18 cellular contexts compared by ENCODE assay signal in the genomic region with DNA sequence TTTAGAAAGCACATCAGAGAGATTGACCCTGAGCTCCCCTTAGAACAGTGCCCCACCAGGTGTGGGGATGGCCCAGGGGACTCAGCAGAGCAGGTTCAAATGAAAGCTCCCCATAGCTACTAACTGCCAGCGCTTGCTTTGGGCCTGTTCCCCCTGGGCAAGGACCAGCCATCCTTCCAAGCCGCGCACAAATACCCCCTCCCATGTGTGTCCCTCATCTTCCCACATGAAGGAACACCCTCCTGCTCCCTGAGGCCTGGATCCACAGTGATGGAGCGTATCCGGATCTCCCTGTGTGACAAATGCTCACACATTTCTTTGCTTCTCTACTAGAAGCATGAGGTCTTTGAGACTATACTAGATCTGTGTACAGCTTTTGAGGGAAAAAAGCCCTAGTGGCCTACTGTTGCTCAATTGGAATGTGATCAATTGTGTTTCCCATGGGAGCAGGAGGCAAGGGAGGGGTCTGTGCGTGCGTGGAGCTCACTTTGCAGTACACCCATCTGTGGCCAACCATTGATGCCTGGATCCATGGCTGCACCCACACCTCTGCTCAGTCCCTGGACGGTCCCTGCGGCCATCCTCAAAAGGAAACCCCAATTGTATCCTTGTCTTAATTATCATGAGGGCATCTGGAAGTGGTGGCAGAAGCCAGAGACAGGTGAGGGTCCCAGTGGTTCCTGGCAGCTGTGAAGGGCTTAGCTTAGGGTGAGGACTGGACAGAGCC. TPM values are rescaled to one million over a fixed set of nuclear protein-coding genes. Genes with fewer than 3 reads are reported as not detected.
DNase-seq lines count a peak whose midpoint lies in the region; ATAC-seq and TF ChIP-seq lines count a peak whose summit lies in the region.
"Had no signal": no experiment of that assay in that cellular context is flagged by ENCODE, and none has a peak within 500 bp of the region (broad histone marks: within the 10 kb centered on the region; RNA-seq: fewer than 3 reads in every experiment).

No MANE protein-coding gene starts in this region.

- H3K9me3 Mint-ChIP-seq in HFFc6 (no peaks in the 10 kb centered on the region), glutamatergic neuron (ENCODE audit: unreplicated experiment) (peaks cover 17% of the 10 kb centered on the region)
- no peaks in the 10 kb centered on the region for H3K9me3 Mint-ChIP-seq in stimulated activated effector memory CD8-positive, alpha-beta T cell treated with anti-CD3 and anti-CD28 coated beads, Interleukin-12 subunit alpha, Interleukin-12 subunit beta, amount 100 ng/mL, for 72 hours

- H3K27ac Mint-ChIP-seq in HFFc6 (no peak overlapping the region), glutamatergic neuron (ENCODE audit: unreplicated experiment) (no peak overlapping the region)
- no peak overlapping the region for H3K27ac Mint-ChIP-seq in stimulated activated effector memory CD8-positive, alpha-beta T cell treated with anti-CD3 and anti-CD28 coated beads, Interleukin-12 subunit alpha, Interleukin-12 subunit beta, amount 100 ng/mL, for 72 hours

- H3K4me3 Mint-ChIP-seq in HFFc6 = peak overlapping the region; percentile 36; the same call in 1 of the 2 replicates
- H3K4me3 Mint-ChIP-seq in glutamatergic neuron (ENCODE audit: unreplicated experiment) = peak overlapping the region; percentile 42
- H3K4me3 Mint-ChIP-seq in stimulated activated effector memory CD8-positive, alpha-beta T cell treated with anti-CD3 and anti-CD28 coated beads, Interleukin-12 subunit alpha, Interleukin-12 subunit beta, amount 100 ng/mL, for 72 hours = peak overlapping the region; percentile 82

- peaks cover 30% of the 10 kb centered on the region for H3K27me3 Mint-ChIP-seq in HFFc6 (ENCODE audit: insufficient read depth)
- H3K27me3 Mint-ChIP-seq in glutamatergic neuron (ENCODE audit: unreplicated experiment) = peaks cover 41% of the 10 kb centered on the region

- peak; percentile 17 for DNase-seq in activated effector memory CD4-positive, alpha-beta T cell treated with anti-CD3 and anti-CD28 coated beads, Interleukin-2, amount 50 U/mL, for 16 hours
- DNase-seq in activated effector memory CD4-positive, alpha-beta T cell treated with Interleukin-2 at 50 U/mL for 16 hours = no peak
- DNase-seq in HFFc6 (no peak), glutamatergic neuron (no peak), NCI-H2081 treated with DMSO at 0.1 percent for 48 hours (lab: John Stamatoyannopoulos, UW) (no peak), germinal center (ENCODE audit: low spot score) (no peak)
- DNase-seq in stimulated activated effector memory CD8-positive, alpha-beta T cell treated with anti-CD3 and anti-CD28 coated beads, Interleukin-12 subunit alpha, Interleukin-12 subunit beta, amount 100 ng/mL, for 72 hours (ENCODE audit: low spot score in 2 of 2) = no peak
- DNase-seq: COR-L47, foreskin fibroblast, KBM-7, NCI-H2107, NCI-H748 treated with DMSO at 0.1 percent for 48 hours, retina had no signal

- H3K36me3 Mint-ChIP-seq in HFFc6 (ENCODE audit: low read depth) (no peaks in the 10 kb centered on the region), glutamatergic neuron (ENCODE audit: unreplicated experiment) (peaks cover 6% of the 10 kb centered on the region)
- peaks cover 6% of the 10 kb centered on the region for H3K36me3 Mint-ChIP-seq in stimulated activated effector memory CD8-positive, alpha-beta T cell treated with anti-CD3 and anti-CD28 coated beads, Interleukin-12 subunit alpha, Interleukin-12 subunit beta, amount 100 ng/mL, for 72 hours

- TF ChIP-seq CTCF in HFFc6 (IDR thresholded peaks at IDR 0.05) (no peak), glutamatergic neuron (IDR thresholded peaks at IDR 0.05; ENCODE audit: partially characterized antibody, unreplicated experiment) (no peak)

- H3K4me1 Mint-ChIP-seq in HFFc6 (ENCODE audit: low read depth) = peaks cover 20% of the 10 kb centered on the region
- H3K4me1 Mint-ChIP-seq in glutamatergic neuron (ENCODE audit: low read depth, unreplicated experiment) = peaks cover 2% of the 10 kb centered on the region
- H3K4me1 Mint-ChIP-seq in stimulated activated effector memory CD8-positive, alpha-beta T cell treated with anti-CD3 and anti-CD28 coated beads, Interleukin-12 subunit alpha, Interleukin-12 subunit beta, amount 100 ng/mL, for 72 hours = peaks cover 36% of the 10 kb centered on the region

- no peak for ATAC-seq in stimulated activated effector memory CD8-positive, alpha-beta T cell treated with anti-CD3 and anti-CD28 coated beads, Interleukin-12 subunit alpha, Interleukin-12 subunit beta, amount 100 ng/mL, for 72 hours
- ATAC-seq in GM18868 (IDR thresholded peaks at IDR 0.05; ENCODE audit: unreplicated experiment) = no peak

RNA-seq across cellular contexts. Expression of a gene that starts 1.4 kb away (rescaled TPM):
- total RNA-seq in HFFc6 (2021; fragmentation: NEBNext Ultra II Directional; extraction: Animal tissue kit (Norgen Biotek cat#: 25700)) = 1 to 10 TPM in 2 of 6 experiments, under 1 TPM in 4; 0.64 to 1.1 (median 0.83) TPM
- not detected for total RNA-seq in glutamatergic neuron (ENCODE audit: unreplicated experiment)
- total RNA-seq: ascending aorta, G401, liver had no signal

RNA-seq across cellular contexts. Expression of a gene that starts 17.4 kb away (rescaled TPM):
- 10 to 100 TPM; 16.2 to 23.2 (median 19.4) TPM for total RNA-seq in HFFc6 (2021; fragmentation: NEBNext Ultra II Directional; extraction: Animal tissue kit (Norgen Biotek cat#: 25700))
- 5.4 TPM for total RNA-seq in glutamatergic neuron (ENCODE audit: unreplicated experiment)
- total RNA-seq: ascending aorta had no signal

RNA-seq across cellular contexts. Expression of a gene that starts 26.5 kb away (rescaled TPM):
- under 1 TPM in 5 of 6 experiments, not detected in 1; 0.14 to 0.41 (median 0.26) TPM for total RNA-seq in HFFc6 (2021; fragmentation: NEBNext Ultra II Directional; extraction: Animal tissue kit (Norgen Biotek cat#: 25700))
- total RNA-seq in glutamatergic neuron (ENCODE audit: unreplicated experiment) = not detected
- total RNA-seq: ascending aorta, endothelial cell of umbilical vein, G401, liver had no signal

RNA-seq across cellular contexts. Expression of a gene that starts 39.4 kb away (rescaled TPM):
- total RNA-seq in HFFc6 (2021; fragmentation: NEBNext Ultra II Directional; extraction: Animal tissue kit (Norgen Biotek cat#: 25700)) = 10 to 100 TPM in 2 of 6 experiments, 1 to 10 TPM in 4; 8.6 to 12.7 (median 9.8) TPM
- 9.3 TPM for total RNA-seq in glutamatergic neuron (ENCODE audit: unreplicated experiment)
- total RNA-seq: G401 had no signal
